ENCODE assay signal across 8 cellular contexts in genomic region chr10:67764012-67764822, GRCh38.
DNase-seq lines count a peak whose midpoint lies in the region; ATAC-seq and TF ChIP-seq lines count a peak whose summit lies in the region.

No MANE protein-coding gene starts in this region.

- H3K79me2 ChIP-seq in MM.1S (ENCODE audit: low read length), result no peaks in the 10 kb centered on the region

- peak overlapping the region; percentile 91 for H3K4me2 ChIP-seq in MM.1S (ENCODE audit: low read depth, low read length)

- H3K9ac ChIP-seq in MM.1S (ENCODE audit: low read length), result peak overlapping the region; percentile 89

- no peak for TF ChIP-seq CTCF in MM.1S (IDR thresholded peaks at IDR 0.05; ENCODE audit: low read length)
- no peak for TF ChIP-seq CTCF in foreskin keratinocyte (conservative IDR thresholded peaks at IDR 0.05)
- no peak for TF ChIP-seq CTCF in neural crest cell (conservative IDR thresholded peaks at IDR 0.05)
- no peak for TF ChIP-seq CTCF in stomach (IDR thresholded peaks at IDR 0.05)

- intact Hi-C loops in stomach (cut with DNase I; ENCODE audit: low total_unique reads), result no loop called here

- peaks cover 4% of the 10 kb centered on the region for H3K36me3 Mint-ChIP-seq in neural crest cell (ENCODE audit: low read depth)

- peak overlapping the region; percentile 94 for H3K4me3 Mint-ChIP-seq in neural crest cell

- peaks cover 10% of the 10 kb centered on the region for H3K9me3 Mint-ChIP-seq in neural crest cell

- H3K27ac ChIP-seq in MM.1S (ENCODE audit: low read length), result peak overlapping the region; percentile 94
- peak overlapping the region; percentile 52 for H3K27ac ChIP-seq in foreskin keratinocyte
- H3K27ac ChIP-seq in stomach, result peak overlapping the region; percentile 84 to 96 (median 94)

- no peaks in the 10 kb centered on the region for H4K20me1 ChIP-seq in MM.1S (ENCODE audit: insufficient read depth, low read length)

- no peak for TF ChIP-seq POLR2A in stomach (IDR thresholded peaks at IDR 0.05)

- no peaks in the 10 kb centered on the region for H3K9me3 ChIP-seq in MM.1S (replicated peaks; ENCODE audit: insufficient read depth, low read length)
- H3K9me3 ChIP-seq in stomach, result no peaks in the 10 kb centered on the region

- H3K27me3 ChIP-seq in MM.1S (replicated peaks; ENCODE audit: insufficient read depth, low read length) (no peaks in the 10 kb centered on the region), foreskin keratinocyte (no peaks in the 10 kb centered on the region), stomach (no peaks in the 10 kb centered on the region)

- H3K36me3 ChIP-seq in MM.1S (replicated peaks; ENCODE audit: insufficient read depth, low read length), result no peaks in the 10 kb centered on the region
- no peaks in the 10 kb centered on the region for H3K36me3 ChIP-seq in stomach

- 0 to 1% (median 0%) methylated on average over 48 to 56 of the region's 56 CpGs for WGBS in stomach, 5 donors

- H3K4me3 ChIP-seq in MM.1S (ENCODE audit: low read length) (peak overlapping the region; percentile 98), stomach (peak overlapping the region; percentile 69 to 71 (median 70))

- H3K4me1 Mint-ChIP-seq in neural crest cell, result peaks cover 10% of the 10 kb centered on the region

- DNase-seq in ELF-1 (ENCODE audit: low read depth, low spot score), result peak; percentile 98
- peak; percentile 84 for DNase-seq in HCEC 1CT
- DNase-seq in MM.1S, result peak; percentile 98
- DNase-seq in SHP77 treated with DMSO at 0.1 percent for 48 hours (lab: John Stamatoyannopoulos, UW), result peak; percentile 60
- peak; percentile 95 for DNase-seq in activated gamma-delta T cell treated with anti-CD3 and anti-CD28 coated beads, Interleukin-2, amount 50 U/mL, for 16 hours (ENCODE audit: low read depth)
- peak; percentile 85 to 91 for DNase-seq in foreskin keratinocyte
- DNase-seq in neural crest cell (ENCODE audit: low read depth, low spot score), result peak; percentile 96
- peak; percentile 96 for DNase-seq in stomach

- peak overlapping the region; percentile 98 for H2AFZ ChIP-seq in MM.1S (ENCODE audit: low read length)

- TF ChIP-seq EP300 in stomach (IDR thresholded peaks at IDR 0.05), result no peak

- H3K27ac Mint-ChIP-seq in neural crest cell (ENCODE audit: unreplicated experiment), result peak overlapping the region; percentile 94

- peaks cover 14% of the 10 kb centered on the region for H3F3A ChIP-seq in MM.1S (ENCODE audit: insufficient read depth, low read length)

- H3K9me2 ChIP-seq in MM.1S (replicated peaks; ENCODE audit: insufficient read depth, low read length), result no peaks in the 10 kb centered on the region

- H3K4me1 ChIP-seq in MM.1S (ENCODE audit: low read length), result no peaks in the 10 kb centered on the region; the same call in 1 of the 2 replicates
- H3K4me1 ChIP-seq in foreskin keratinocyte, result no peaks in the 10 kb centered on the region
- peaks cover 0 to 15% (median 9%) of the 10 kb centered on the region in 4 donors for H3K4me1 ChIP-seq in stomach

- peaks cover 17% of the 10 kb centered on the region for H3K27me3 Mint-ChIP-seq in neural crest cell (ENCODE audit: low read depth)

- peak; percentile 88 for ATAC-seq in foreskin keratinocyte

Comparison
In these comparisons a context has a peak if more than half of its experiments do, and no peak if none do; other contexts are left out.
1. Peak in every context shown above with its lines: DNase-seq, ATAC-seq, H3K4me3 ChIP-seq and H3K27ac ChIP-seq.